ENCODE assay signal across 6 cellular contexts in the genomic region with DNA sequence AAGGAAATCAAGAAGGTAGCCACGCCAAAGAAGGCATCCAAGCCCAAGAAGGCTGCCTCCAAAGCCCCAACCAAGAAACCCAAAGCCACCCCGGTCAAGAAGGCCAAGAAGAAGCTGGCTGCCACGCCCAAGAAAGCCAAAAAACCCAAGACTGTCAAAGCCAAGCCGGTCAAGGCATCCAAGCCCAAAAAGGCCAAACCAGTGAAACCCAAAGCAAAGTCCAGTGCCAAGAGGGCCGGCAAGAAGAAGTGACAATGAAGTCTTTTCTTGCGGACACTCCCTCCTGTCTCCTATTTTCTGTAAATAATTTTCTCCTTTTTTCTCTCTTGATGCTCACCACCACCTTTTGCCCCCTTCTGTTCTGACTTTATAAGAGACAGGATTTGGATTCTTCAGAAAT. TPM values are rescaled to one million over a fixed set of nuclear protein-coding genes. Genes with fewer than 3 reads are reported as not detected.
DNase-seq lines count a peak whose midpoint lies in the region; ATAC-seq and TF ChIP-seq lines count a peak whose summit lies in the region.

No MANE protein-coding gene starts in this region.

- TF ChIP-seq EP300 in upper lobe of left lung (IDR thresholded peaks at IDR 0.05), result no peak

- no peak for TF ChIP-seq POLR2A in upper lobe of left lung (IDR thresholded peaks at IDR 0.05)

- H3K27ac ChIP-seq in upper lobe of left lung, result peak overlapping the region; percentile 88 to 95 (median 90)

- peak overlapping the region; percentile 60 for H3K4me3 Mint-ChIP-seq in activated naive CD4-positive, alpha-beta T cell treated with anti-CD3 and anti-CD28 coated beads for 36 hours

- no peaks in the 10 kb centered on the region for H3K9me3 ChIP-seq in iPS-18c (ENCODE audit: control insufficient read depth, insufficient read depth, low read length)
- H3K9me3 ChIP-seq in upper lobe of left lung, result no peaks in the 10 kb centered on the region

- H3K9me3 Mint-ChIP-seq in activated naive CD4-positive, alpha-beta T cell treated with anti-CD3 and anti-CD28 coated beads for 36 hours, result no peaks in the 10 kb centered on the region
- no peaks in the 10 kb centered on the region for H3K9me3 Mint-ChIP-seq in activated naive CD4-positive, alpha-beta T cell treated with anti-CD3 and anti-CD28 coated beads, Interleukin-2, amount 50 U/mL, for 72 hours

- intact Hi-C loops in activated naive CD4-positive, alpha-beta T cell treated with anti-CD3 and anti-CD28 coated beads for 36 hours (cut with micrococcal nuclease), result loop anchor here (5.0 kb wide), 3 partner anchors 129 to 199 kb away; partner anchors contain the start of genes GGA1 and LGALS1

- no peaks in the 10 kb centered on the region for H3K36me3 Mint-ChIP-seq in activated naive CD4-positive, alpha-beta T cell treated with anti-CD3 and anti-CD28 coated beads for 36 hours (ENCODE audit: low read depth)
- H3K36me3 Mint-ChIP-seq in activated naive CD4-positive, alpha-beta T cell treated with anti-CD3 and anti-CD28 coated beads, Interleukin-2, amount 50 U/mL, for 72 hours, result peaks cover 0 to 11% of the 10 kb centered on the region in 2 donors

- H3K36me3 ChIP-seq in upper lobe of left lung, result no peaks in the 10 kb centered on the region

- ATAC-seq in activated naive CD4-positive, alpha-beta T cell treated with anti-CD3 and anti-CD28 coated beads, Interleukin-2, amount 50 U/mL, for 72 hours, result no peak
- ATAC-seq in upper lobe of left lung (ENCODE audit: low FRiP score in 2 of 2) (no peak), HG03108 (IDR thresholded peaks at IDR 0.05; ENCODE audit: unreplicated experiment) (no peak)

- peak overlapping the region; percentile 89 for H3K4me3 ChIP-seq in iPS-18c (ENCODE audit: insufficient read depth, low read depth, low read length)
- H3K4me3 ChIP-seq in upper lobe of left lung, result peak overlapping the region; percentile 47 to 66 (median 54)

- peaks cover 37 to 67% (median 49%) of the 10 kb centered on the region in 4 donors for H3K4me1 ChIP-seq in upper lobe of left lung

- H3K27me3 ChIP-seq in upper lobe of left lung, result no peaks in the 10 kb centered on the region

- WGBS in upper lobe of left lung, 2 donors, result 39 to 51% methylated on average over 6 of the region's 6 CpGs

- no peak for TF ChIP-seq CTCF in upper lobe of left lung (IDR thresholded peaks at IDR 0.05)

- peaks cover 48% of the 10 kb centered on the region for H3K27me3 Mint-ChIP-seq in activated naive CD4-positive, alpha-beta T cell treated with anti-CD3 and anti-CD28 coated beads for 36 hours (ENCODE audit: low read depth)

- no peak for DNase-seq in activated naive CD4-positive, alpha-beta T cell treated with anti-CD3 and anti-CD28 coated beads for 36 hours
- DNase-seq in activated naive CD4-positive, alpha-beta T cell treated with anti-CD3 and anti-CD28 coated beads, Interleukin-2, amount 50 U/mL, for 72 hours (ENCODE audit: low spot score in 2 of 2), result no peak
- no peak for DNase-seq in upper lobe of left lung
- DNase-seq in DMS153 (lab: John Stamatoyannopoulos, UW), result no peak

- no peak overlapping the region for H3K27ac Mint-ChIP-seq in activated naive CD4-positive, alpha-beta T cell treated with anti-CD3 and anti-CD28 coated beads for 36 hours
- H3K27ac Mint-ChIP-seq in activated naive CD4-positive, alpha-beta T cell treated with anti-CD3 and anti-CD28 coated beads, Interleukin-2, amount 50 U/mL, for 72 hours, result peak overlapping the region in 1 of 2 donors; percentile 47

- CTCF ChIA-PET in activated naive CD4-positive, alpha-beta T cell treated with anti-CD3 and anti-CD28 coated beads for 36 hours (lab: Charles Lee), result no interaction called here

- peaks cover 46% of the 10 kb centered on the region for H3K4me1 Mint-ChIP-seq in activated naive CD4-positive, alpha-beta T cell treated with anti-CD3 and anti-CD28 coated beads for 36 hours (ENCODE audit: low read depth)

RNA-seq across cellular contexts. Expression of gene GCAT, which starts 1.9 kb away (rescaled TPM):
- total RNA-seq in activated naive CD4-positive, alpha-beta T cell treated with anti-CD3 and anti-CD28 coated beads for 36 hours, result 10 to 100 TPM; 26.9 to 27.2 TPM
- 10 to 100 TPM in 1 of 2 donors, 1 to 10 TPM in 1; 7.5 to 20.7 TPM for total RNA-seq in activated naive CD4-positive, alpha-beta T cell treated with anti-CD3 and anti-CD28 coated beads, Interleukin-2, amount 50 U/mL, for 72 hours
- total RNA-seq in upper lobe of left lung, result 10 to 100 TPM in 2 of 6 donors, 1 to 10 TPM in 4; 2.7 to 16.7 (median 7.5) TPM

RNA-seq across cellular contexts. Expression of gene GALR3, which starts 17.3 kb away (rescaled TPM):
- total RNA-seq in activated naive CD4-positive, alpha-beta T cell treated with anti-CD3 and anti-CD28 coated beads for 36 hours, result not detected
- total RNA-seq in activated naive CD4-positive, alpha-beta T cell treated with anti-CD3 and anti-CD28 coated beads, Interleukin-2, amount 50 U/mL, for 72 hours, result not detected
- not detected for total RNA-seq in upper lobe of left lung

RNA-seq across cellular contexts. Expression of gene ANKRD54, which starts 38.3 kb away (rescaled TPM):
- 10 to 100 TPM; 13.5 to 15.6 TPM for total RNA-seq in activated naive CD4-positive, alpha-beta T cell treated with anti-CD3 and anti-CD28 coated beads for 36 hours
- total RNA-seq in activated naive CD4-positive, alpha-beta T cell treated with anti-CD3 and anti-CD28 coated beads, Interleukin-2, amount 50 U/mL, for 72 hours, result 10 to 100 TPM; 16.6 to 22.4 TPM
- total RNA-seq in upper lobe of left lung, result 10 to 100 TPM; 22.4 to 49.2 (median 38.2) TPM

RNA-seq across cellular contexts. Expression of gene EIF3L, which starts 43.3 kb away (rescaled TPM):
- total RNA-seq in activated naive CD4-positive, alpha-beta T cell treated with anti-CD3 and anti-CD28 coated beads for 36 hours, result 100 to 1,000 TPM; 776 to 797 TPM
- total RNA-seq in activated naive CD4-positive, alpha-beta T cell treated with anti-CD3 and anti-CD28 coated beads, Interleukin-2, amount 50 U/mL, for 72 hours, result 1,000 to 10,000 TPM in 1 of 2 donors, 100 to 1,000 TPM in 1; 699 to 1,046 TPM
- 100 to 1,000 TPM; 130 to 418 (median 248) TPM for total RNA-seq in upper lobe of left lung
